Comparison of ENCODE assay signal across 2 cellular contexts in genomic region chr14:96189288-96189711, GRCh38.
TF ChIP-seq lines count a peak whose summit lies in the region.

No MANE protein-coding gene starts in this region.

TF ChIP-seq in GM12891, 5 proteins besides CTCF, POLR2A, EP300 and RAD21 (continued from another document):
- TF ChIP-seq PAX5 (IDR thresholded peaks at IDR 0.05; ENCODE audit: insufficient read depth, low read length, severe bottlenecking): no peak
- no peak for TF ChIP-seq TAF1 (IDR thresholded peaks at IDR 0.05; ENCODE audit: low read depth, low read length)

TF ChIP-seq in SK-N-SH, 30 proteins besides CTCF, POLR2A, EP300 and RAD21 (continued from another document):
- TF ChIP-seq IRF3 (IDR thresholded peaks at IDR 0.05; ENCODE audit: low read depth, low read length) (no peak), NRF1 (IDR thresholded peaks at IDR 0.05; ENCODE audit: low read depth, low read length) (no peak), TCF12 (IDR thresholded peaks at IDR 0.05) (no peak), RFX5 (IDR thresholded peaks at IDR 0.05; ENCODE audit: low read length) (no peak), GATA2 (CRISPR knock-in tag; IDR thresholded peaks at IDR 0.05) (no peak), JUND (IDR thresholded peaks at IDR 0.05) (no peak), FOXJ3 (CRISPR knock-in tag; IDR thresholded peaks at IDR 0.05) (no peak), PBX3 (IDR thresholded peaks at IDR 0.05) (no peak), SIN3A (IDR thresholded peaks at IDR 0.05; ENCODE audit: borderline replicate concordance, low read depth, low read length) (no peak), REST (IDR thresholded peaks at IDR 0.05; ENCODE audit: low read depth, low read length) (no peak), TAF1 (IDR thresholded peaks at IDR 0.05; ENCODE audit: borderline replicate concordance, low read depth, low read length) (no peak)
